ENCODE assay signal across 8 cellular contexts in the genomic region with DNA sequence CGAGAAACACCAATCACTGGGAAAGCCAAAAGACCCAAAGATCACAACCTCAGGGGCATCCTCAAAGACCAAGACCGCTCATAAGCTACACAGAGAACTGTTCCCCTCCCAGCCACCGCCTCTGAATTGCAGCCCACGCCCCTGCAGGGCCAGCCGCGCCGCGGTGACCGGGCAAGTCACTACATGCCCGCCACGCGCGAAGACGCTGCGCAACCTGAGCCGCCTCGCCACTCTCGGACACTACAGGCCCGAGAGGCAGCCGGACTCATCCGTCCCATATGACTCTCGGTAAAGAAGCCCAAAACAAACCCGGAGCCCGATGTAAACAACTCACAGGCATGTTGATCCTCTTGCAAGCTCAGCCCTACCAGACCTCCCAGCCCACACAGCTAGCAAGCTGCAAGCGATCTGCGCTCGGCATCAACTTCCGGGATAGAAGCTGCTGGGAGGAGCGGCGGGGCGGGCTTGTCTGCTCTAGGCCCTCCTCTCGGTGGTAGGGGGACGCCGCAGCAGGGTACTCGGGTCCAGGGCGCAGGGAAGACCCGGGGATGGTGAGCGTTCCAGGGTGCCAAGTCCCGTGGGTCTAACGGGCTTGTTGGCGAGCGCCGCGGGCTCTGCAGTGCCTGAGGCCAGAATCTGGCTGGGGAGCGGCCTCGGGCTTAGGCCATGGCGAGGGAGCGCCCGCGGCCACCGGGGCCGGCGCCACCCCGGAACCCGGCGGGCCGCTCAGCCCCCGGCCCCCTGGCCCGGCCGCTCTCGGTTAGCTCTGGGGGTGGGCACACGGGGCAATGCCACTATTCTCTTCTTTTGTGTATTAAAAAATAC. TPM values are rescaled to one million over a fixed set of nuclear protein-coding genes. Genes with fewer than 3 reads are reported as not detected.
DNase-seq lines count a peak whose midpoint lies in the region; ATAC-seq and TF ChIP-seq lines count a peak whose summit lies in the region.

A gene (minus strand): TSS at position 412 of the 825 bp plus-strand sequence. CDS start 72 bp downstream, at position 340.

- H3K4me1 Mint-ChIP-seq in T-helper 1 cell treated with Interleukin-12 subunit alpha and Interleukin-12 subunit beta and Interleukin-4 antibody, amounts not matched to agents 30 μg/mL and 1 μg/mL, for 36 hours (ENCODE audit: low read depth), result peaks cover 13% of the 10 kb centered on the region

- DNase-seq in NCI-H1694 treated with DMSO at 0.1 percent for 48 hours (lab: John Stamatoyannopoulos, UW) (peak; percentile 71), amniotic stem cell (lab: John Stamatoyannopoulos, UW) (peak; percentile 88), left ventricle myocardium inferior (peak; percentile 92), prostate gland (ENCODE audit: low spot score) (peak; percentile 93), ureter (ENCODE audit: low spot score) (peak; percentile 94)

- WGBS in prostate gland, result under 1% methylated on average over 52 of the region's 62 CpGs

- intact Hi-C loops in left ventricle myocardium inferior (cut with micrococcal nuclease), result loop anchor here (10.0 kb wide), 1 partner anchor 118 kb away; a partner anchor contains a TSS
- intact Hi-C loops in prostate gland (cut with DNase I), result no loop called here

- TF ChIP-seq CTCF in left ventricle myocardium inferior (IDR thresholded peaks at IDR 0.05; ENCODE audit: borderline replicate concordance) (no peak), prostate gland (IDR thresholded peaks at IDR 0.05) (peak in 1 of 4 experiments; percentile 6)

- peaks cover 23% of the 10 kb centered on the region for H3K36me3 Mint-ChIP-seq in T-helper 1 cell treated with Interleukin-12 subunit alpha and Interleukin-12 subunit beta and Interleukin-4 antibody, amounts not matched to agents 30 μg/mL and 1 μg/mL, for 36 hours (ENCODE audit: low read depth)

- H3K27ac Mint-ChIP-seq in T-helper 1 cell treated with Interleukin-12 subunit alpha and Interleukin-12 subunit beta and Interleukin-4 antibody, amounts not matched to agents 30 μg/mL and 1 μg/mL, for 36 hours, result peak within 1 kb of the TSS; percentile 98

- no peaks in the 10 kb centered on the region for H3K27me3 ChIP-seq in left ventricle myocardium inferior (ENCODE audit: low read depth)
- H3K27me3 ChIP-seq in prostate gland (replicated peaks; ENCODE audit: insufficient read depth), result no peaks in the 10 kb centered on the region

- no peaks in the 10 kb centered on the region for H3K9me3 Mint-ChIP-seq in T-helper 1 cell treated with Interleukin-12 subunit alpha and Interleukin-12 subunit beta and Interleukin-4 antibody, amounts not matched to agents 30 μg/mL and 1 μg/mL, for 36 hours

- peak; percentile 91 for ATAC-seq in HG02885 (IDR thresholded peaks at IDR 0.05; ENCODE audit: poor library complexity, unreplicated experiment)

- H3K9me3 ChIP-seq in left ventricle myocardium inferior (replicated peaks) (no peaks in the 10 kb centered on the region), prostate gland (no peaks in the 10 kb centered on the region)

- H3K36me3 ChIP-seq in left ventricle myocardium inferior (peaks cover 33% of the 10 kb centered on the region), prostate gland (no peaks in the 10 kb centered on the region)

- peak within 1 kb of the TSS; percentile 99 for H3K4me3 Mint-ChIP-seq in T-helper 1 cell treated with Interleukin-12 subunit alpha and Interleukin-12 subunit beta and Interleukin-4 antibody, amounts not matched to agents 30 μg/mL and 1 μg/mL, for 36 hours

- H3K4me3 ChIP-seq in left ventricle myocardium inferior (peak within 1 kb of the TSS; percentile 78), prostate gland (peak within 1 kb of the TSS; percentile 67 to 71)

- peak within 1 kb of the TSS; percentile 97 for H3K27ac ChIP-seq in left ventricle myocardium inferior (replicated peaks)
- H3K27ac ChIP-seq in prostate gland, result peak within 1 kb of the TSS; percentile 94 to 95

- peaks cover 56% of the 10 kb centered on the region for H3K4me1 ChIP-seq in left ventricle myocardium inferior
- no peaks in the 10 kb centered on the region for H3K4me1 ChIP-seq in prostate gland (replicated peaks)

- TF ChIP-seq POLR2A in GM15510 (IDR thresholded peaks at IDR 0.05; ENCODE audit: borderline replicate concordance, extremely low read depth, insufficient read length) (peak; percentile 93), prostate gland (IDR thresholded peaks at IDR 0.05) (peak; percentile 54)

- no peaks in the 10 kb centered on the region for H3K27me3 Mint-ChIP-seq in T-helper 1 cell treated with Interleukin-12 subunit alpha and Interleukin-12 subunit beta and Interleukin-4 antibody, amounts not matched to agents 30 μg/mL and 1 μg/mL, for 36 hours (ENCODE audit: low read depth)

RNA-seq across cellular contexts. Expression of the gene that starts here (rescaled TPM):
- total RNA-seq in left ventricle myocardium inferior (165 TPM), prostate gland (100 to 1,000 TPM in 1 of 2 donors, 10 to 100 TPM in 1; 49.2 to 102 TPM), ureter (111 TPM)

Comparison
In these comparisons a context has a peak if more than half of its experiments do, and no peak if none do; other contexts are left out.
1. Peak in every context shown above with its lines: DNase-seq, ATAC-seq, H3K4me3 ChIP-seq and H3K27ac ChIP-seq.